Comparison of ENCODE assay signal across 9 cellular contexts in the genomic region with DNA sequence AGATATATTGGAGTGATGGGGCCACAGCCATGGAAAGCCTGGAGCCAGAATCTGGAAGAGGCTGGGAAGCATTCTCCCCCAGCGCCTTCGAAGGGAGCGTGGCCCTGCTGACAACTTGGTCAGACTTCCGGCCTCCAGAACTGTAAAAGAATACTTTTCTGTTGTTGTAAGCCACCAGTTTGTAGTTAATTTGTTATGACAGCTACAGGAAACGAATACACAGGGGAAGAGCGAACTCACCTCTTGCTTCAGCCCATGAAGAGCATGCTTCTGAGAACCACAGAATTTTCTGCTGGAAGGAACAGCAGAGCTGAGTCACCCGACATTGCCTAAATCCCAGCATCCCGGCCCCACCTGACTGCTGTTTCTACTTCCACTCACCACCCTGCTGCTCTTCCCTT.
A peak's percentile ranks its signal among the peaks of the same experiment; 100 is the strongest.
DNase-seq lines count a peak whose midpoint lies in the region; ATAC-seq and TF ChIP-seq lines count a peak whose summit lies in the region.
"Had no signal": no experiment of that assay in that cellular context is flagged by ENCODE, and none has a peak within 500 bp of the region (broad histone marks: within the 10 kb centered on the region; RNA-seq: fewer than 3 reads in every experiment).

No MANE protein-coding gene starts in this region.

- no peaks in the 10 kb centered on the region for H3K27me3 ChIP-seq in stomach

- CTCF ChIA-PET in activated CD4-positive, alpha-beta T cell treated with anti-CD3 and anti-CD28 coated beads, Interleukin-2, amount 10 ng/mL, durations not matched to agents 7 days and 5 days (lab: Charles Lee) = interaction anchor here (1.8 kb wide), 1 partner anchor 11 kb away, joined by 4 read pairs; no protein-coding TSS in a partner anchor

- H3K4me3 ChIP-seq in foreskin fibroblast (ENCODE audit: low read depth in 1 of 2, low read length in 2 of 2) = no peak overlapping the region
- H3K4me3 ChIP-seq in stomach = no peak overlapping the region
- H3K4me3 ChIP-seq: A549 had no signal

- no peak for TF ChIP-seq POLR2A in stomach (IDR thresholded peaks at IDR 0.05)

- no peak for TF ChIP-seq EP300 in stomach (IDR thresholded peaks at IDR 0.05)

- 58 to 79% (median 74%) methylated on average over 8 of the region's 8 CpGs for whole genome bisulfite sequencing in stomach, 5 donors

- peak overlapping the region; percentile 83 for H3K27ac Mint-ChIP-seq in activated CD4-positive, alpha-beta T cell treated with anti-CD3 and anti-CD28 coated beads, Interleukin-2, amount 10 ng/mL, durations not matched to agents 7 days and 5 days

- DNase-seq in activated CD4-positive, alpha-beta T cell treated with anti-CD3 and anti-CD28 coated beads, Interleukin-2, amount 10 ng/mL, durations not matched to agents 7 days and 5 days = peak; percentile 33
- no peak for DNase-seq in activated CD4-positive, alpha-beta T cell treated with anti-CD3 and anti-CD28 coated beads, Interleukin-2, amount 50 U/mL, for 4 hours
- DNase-seq in foreskin fibroblast (peak; percentile 90 to 93), stomach (no peak), NCI-H1092 treated with DMSO at 0.1 percent for 48 hours (lab: John Stamatoyannopoulos, UW) (no peak), SIG-M5 treated with dmso at 0.1 percent for 504 hours (lab: John Stamatoyannopoulos, UW; ENCODE audit: unreplicated experiment) (no peak)

- H3K27ac ChIP-seq in stomach = peak overlapping the region in 4 of 5 donors; percentile 11 to 75 (median 62)
- H3K27ac ChIP-seq: A549 had no signal

- no peaks in the 10 kb centered on the region for H3K9me3 ChIP-seq in stomach
- H3K9me3 ChIP-seq: A549 had no signal

- H3K4me1 Mint-ChIP-seq in activated CD4-positive, alpha-beta T cell treated with anti-CD3 and anti-CD28 coated beads, Interleukin-2, amount 10 ng/mL, durations not matched to agents 7 days and 5 days = peaks cover 74% of the 10 kb centered on the region

- H3K36me3 ChIP-seq in stomach = no peaks in the 10 kb centered on the region

- H3K27me3 Mint-ChIP-seq in activated CD4-positive, alpha-beta T cell treated with anti-CD3 and anti-CD28 coated beads, Interleukin-2, amount 10 ng/mL, durations not matched to agents 7 days and 5 days = no peaks in the 10 kb centered on the region

- intact Hi-C loops in stomach (cut with DNase I; ENCODE audit: low total_unique reads) = no loop called here

- H3K9me3 Mint-ChIP-seq in activated CD4-positive, alpha-beta T cell treated with anti-CD3 and anti-CD28 coated beads, Interleukin-2, amount 10 ng/mL, durations not matched to agents 7 days and 5 days = peaks cover 3% of the 10 kb centered on the region

- H3K4me3 Mint-ChIP-seq in activated CD4-positive, alpha-beta T cell treated with anti-CD3 and anti-CD28 coated beads, Interleukin-2, amount 10 ng/mL, durations not matched to agents 7 days and 5 days = no peak overlapping the region

- peaks cover 0 to 42% (median 18%) of the 10 kb centered on the region in 4 donors for H3K4me1 ChIP-seq in stomach
- H3K4me1 ChIP-seq: A549 had no signal

- ATAC-seq in SK-N-SH treated with all-trans-retinoic acid at 6 μM for 48 hours (peak; percentile 87), HG03342 (IDR thresholded peaks at IDR 0.05; ENCODE audit: unreplicated experiment) (no peak)
- ATAC-seq: A549 had no signal

- TF ChIP-seq CTCF in foreskin fibroblast (IDR thresholded peaks at IDR 0.05; ENCODE audit: low read depth, low read length) (no peak), stomach (IDR thresholded peaks at IDR 0.05) (no peak)

- POLR2A ChIA-PET in activated CD4-positive, alpha-beta T cell treated with anti-CD3 and anti-CD28 coated beads, Interleukin-2, amount 10 ng/mL, durations not matched to agents 7 days and 5 days (lab: Charles Lee) = no interaction called here

- H3K36me3 Mint-ChIP-seq in activated CD4-positive, alpha-beta T cell treated with anti-CD3 and anti-CD28 coated beads, Interleukin-2, amount 10 ng/mL, durations not matched to agents 7 days and 5 days (ENCODE audit: low read depth) = no peaks in the 10 kb centered on the region

TF ChIP-seq in SK-N-SH treated with all-trans-retinoic acid at 6 μM for 48 hours, 23 proteins besides CTCF, POLR2A, EP300 and RAD21:
- no peak for TF ChIP-seq GLIS3 (CRISPR knock-in tag; IDR thresholded peaks at IDR 0.05)
- no peak for TF ChIP-seq ESRRG (CRISPR knock-in tag; IDR thresholded peaks at IDR 0.05)
- no peak for TF ChIP-seq BACH2 (CRISPR knock-in tag; IDR thresholded peaks at IDR 0.05; ENCODE audit: borderline replicate concordance)
- TF ChIP-seq, protein P1, sequence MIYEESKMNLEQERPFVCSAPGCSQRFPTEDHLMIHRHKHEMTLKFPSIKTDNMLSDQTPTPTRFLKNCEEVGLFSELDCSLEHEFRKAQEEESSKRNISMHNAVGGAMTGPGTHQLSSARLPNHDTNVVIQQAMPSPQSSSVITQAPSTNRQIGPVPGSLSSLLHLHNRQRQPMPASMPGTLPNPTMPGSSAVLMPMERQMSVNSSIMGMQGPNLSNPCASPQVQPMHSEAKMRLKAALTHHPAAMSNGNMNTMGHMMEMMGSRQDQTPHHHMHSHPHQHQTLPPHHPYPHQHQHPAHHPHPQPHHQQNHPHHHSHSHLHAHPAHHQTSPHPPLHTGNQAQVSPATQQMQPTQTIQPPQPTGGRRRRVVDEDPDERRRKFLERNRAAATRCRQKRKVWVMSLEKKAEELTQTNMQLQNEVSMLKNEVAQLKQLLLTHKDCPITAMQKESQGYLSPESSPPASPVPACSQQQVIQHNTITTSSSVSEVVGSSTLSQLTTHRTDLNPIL (CRISPR knock-in tag; IDR thresholded peaks at IDR 0.05; ENCODE audit: low read depth) = no peak
- no peak for TF ChIP-seq ZNF8 (CRISPR knock-in tag; IDR thresholded peaks at IDR 0.05)
- TF ChIP-seq ZC3H10 (CRISPR knock-in tag; IDR thresholded peaks at IDR 0.05) = no peak
- no peak for TF ChIP-seq ZFP3 (CRISPR knock-in tag; IDR thresholded peaks at IDR 0.05)
- no peak for TF ChIP-seq POU6F1 (CRISPR knock-in tag; IDR thresholded peaks at IDR 0.05; ENCODE audit: borderline replicate concordance, low read depth)
- TF ChIP-seq ZNF70 (CRISPR knock-in tag; IDR thresholded peaks at IDR 0.05) = no peak
- TF ChIP-seq RARB (CRISPR knock-in tag; IDR thresholded peaks at IDR 0.05) = no peak
- no peak for TF ChIP-seq TOX (CRISPR knock-in tag; IDR thresholded peaks at IDR 0.05; ENCODE audit: borderline replicate concordance)
- TF ChIP-seq CSRNP3 (CRISPR knock-in tag; IDR thresholded peaks at IDR 0.05) = no peak
- TF ChIP-seq OSR1 (CRISPR knock-in tag; IDR thresholded peaks at IDR 0.05) = no peak
- no peak for TF ChIP-seq CSDC2 (CRISPR knock-in tag; IDR thresholded peaks at IDR 0.05)
- no peak for TF ChIP-seq PPARA (CRISPR knock-in tag; IDR thresholded peaks at IDR 0.05; ENCODE audit: borderline replicate concordance)
- TF ChIP-seq ZFP30 (CRISPR knock-in tag; IDR thresholded peaks at IDR 0.05) = no peak
TF ChIP-seq in SK-N-SH treated with all-trans-retinoic acid at 6 μM for 48 hours: peak in this region for 0.

Comparison
In these comparisons a context has a peak if more than half of its experiments do, and no peak if none do; other contexts are left out.
1. DNase-seq: peak in activated CD4-positive, alpha-beta T cell treated with anti-CD3 and anti-CD28 coated beads, Interleukin-2, amount 10 ng/mL, durations not matched to agents 7 days and 5 days (single experiment) and foreskin fibroblast (2 of 2); none in activated CD4-positive, alpha-beta T cell treated with anti-CD3 and anti-CD28 coated beads, Interleukin-2, amount 50 U/mL, for 4 hours (0 of 2), stomach (single experiment), NCI-H1092 treated with DMSO at 0.1 percent for 48 hours (single experiment) and SIG-M5 treated with dmso at 0.1 percent for 504 hours (single experiment).